ENCODE assay signal across 8 cellular contexts in the genomic region with DNA sequence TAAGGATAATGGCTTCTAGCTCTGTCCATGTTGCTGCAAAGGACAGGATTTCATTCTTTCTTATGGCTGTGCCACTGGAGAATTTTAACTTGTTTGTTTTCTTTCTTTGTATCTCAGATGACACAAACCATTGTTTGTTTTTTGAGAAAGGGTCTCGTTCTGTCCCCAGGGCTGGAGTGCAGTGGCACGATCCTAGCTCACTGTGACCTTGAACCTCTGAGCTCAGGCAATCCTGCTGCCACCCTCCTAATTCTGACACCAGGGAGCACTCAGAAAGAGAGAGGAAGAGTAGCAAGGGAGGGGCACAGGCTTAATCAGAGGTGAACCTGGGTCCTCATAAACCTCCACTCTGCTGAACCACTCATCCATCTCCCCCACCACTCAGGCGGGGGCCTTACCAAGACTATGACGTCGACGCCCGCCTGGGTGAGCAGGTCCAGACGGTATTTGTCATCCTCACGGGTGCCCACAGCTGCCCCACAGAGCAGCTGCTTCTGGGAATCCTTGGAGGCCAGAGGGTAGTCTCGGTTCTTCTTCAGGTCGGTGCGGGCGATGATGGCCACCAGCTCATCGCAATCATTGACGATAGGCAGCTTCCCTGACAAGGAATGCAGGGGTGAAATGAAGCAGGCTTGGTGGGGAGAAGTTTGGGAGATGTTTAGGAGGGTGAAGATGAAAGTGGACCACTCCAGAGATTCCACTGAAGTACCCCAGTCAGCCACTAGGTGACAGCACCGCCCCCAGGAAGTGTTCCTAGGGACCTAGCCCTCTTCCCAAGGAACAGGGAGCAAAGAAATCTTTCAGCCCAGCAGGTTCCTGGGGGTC. TPM values are rescaled to one million over a fixed set of nuclear protein-coding genes. Genes with fewer than 3 reads are reported as not detected.
DNase-seq lines count a peak whose midpoint lies in the region; ATAC-seq and TF ChIP-seq lines count a peak whose summit lies in the region.
"Had no signal": no experiment of that assay in that cellular context is flagged by ENCODE, and none has a peak within 500 bp of the region (broad histone marks: within the 10 kb centered on the region; RNA-seq: fewer than 3 reads in every experiment).

No MANE protein-coding gene starts in this region.

- H3K36me3 ChIP-seq in mesendoderm (ENCODE audit: control insufficient read depth, insufficient read depth, low read length) (peaks cover 2% of the 10 kb centered on the region), upper lobe of right lung (peaks cover 76% of the 10 kb centered on the region)

- H3K4me1 ChIP-seq in mesendoderm (ENCODE audit: control insufficient read depth, low read depth, low read length) (no peaks in the 10 kb centered on the region), upper lobe of right lung (no peaks in the 10 kb centered on the region)

- H3K9me3 Mint-ChIP-seq in effector memory CD8-positive, alpha-beta T cell, result no peaks in the 10 kb centered on the region

- no peak overlapping the region for H2BK15ac ChIP-seq in mesendoderm (replicated peaks; ENCODE audit: low read depth)

- no peak overlapping the region for H3K4me3 Mint-ChIP-seq in T-helper 17 cell
- H3K4me3 Mint-ChIP-seq in effector memory CD8-positive, alpha-beta T cell, result no peak overlapping the region

- H3K23ac ChIP-seq in mesendoderm (ENCODE audit: low read length), result no peak overlapping the region

- no peak overlapping the region for H3K27ac ChIP-seq in HL-60 (replicated peaks)
- H3K27ac ChIP-seq in mesendoderm (ENCODE audit: low read depth, low read length), result no peak overlapping the region
- H3K27ac ChIP-seq in upper lobe of right lung, result no peak overlapping the region
- H3K27ac ChIP-seq: skin epidermis had no signal

- no peaks in the 10 kb centered on the region for H3K27me3 Mint-ChIP-seq in T-helper 17 cell
- H3K27me3 Mint-ChIP-seq in effector memory CD8-positive, alpha-beta T cell, result no peaks in the 10 kb centered on the region

- no peak overlapping the region for H3K56ac ChIP-seq in mesendoderm (ENCODE audit: low read length)

- intact Hi-C loops in upper lobe of right lung (cut with DNase I), result no loop called here

- no peak overlapping the region for H3K4ac ChIP-seq in mesendoderm (ENCODE audit: low read depth, low read length)

- H3K9me3 ChIP-seq in T-helper 17 cell (ENCODE audit: control insufficient read depth, low read length, poor library complexity, severe bottlenecking) (no peaks in the 10 kb centered on the region), upper lobe of right lung (no peaks in the 10 kb centered on the region)

- H3K27me3 ChIP-seq in HL-60 (ENCODE audit: insufficient read depth, poor library complexity, severe bottlenecking) (no peaks in the 10 kb centered on the region), mesendoderm (ENCODE audit: insufficient read depth, low read length, poor library complexity) (no peaks in the 10 kb centered on the region), upper lobe of right lung (no peaks in the 10 kb centered on the region)

- no peak overlapping the region for H2AK5ac ChIP-seq in mesendoderm (ENCODE audit: low read length)

- no CpG with 5 or more reads among the region's 16 CpGs for WGBS in mesendoderm (ENCODE audit: extremely low coverage, insufficient coverage, low lambda C conversion rate)

- H3K18ac ChIP-seq in mesendoderm (ENCODE audit: low read length), result no peak overlapping the region

- no peak overlapping the region for H3K9ac ChIP-seq in mesendoderm (ENCODE audit: low read length)

- H4K8ac ChIP-seq in mesendoderm (ENCODE audit: low read depth, low read length), result no peak overlapping the region

- no peak overlapping the region for H3K4me2 ChIP-seq in mesendoderm (ENCODE audit: low read length)

- H2BK5ac ChIP-seq in mesendoderm (ENCODE audit: low read length), result no peak overlapping the region

- H4K5ac ChIP-seq in mesendoderm (ENCODE audit: low read length), result no peak overlapping the region

- peak; percentile 65 for DNase-seq in ELR (ENCODE audit: low read depth)
- peak in 1 of 2 experiments; percentile 39 for DNase-seq in HL-60 (ENCODE audit: low read depth in 1 of 2, low spot score in 1 of 2)
- peak in 2 of 3 donors; percentile 28 to 32 for DNase-seq in T-helper 17 cell
- peak in 1 of 3 experiments; percentile 43 for DNase-seq in effector memory CD8-positive, alpha-beta T cell
- DNase-seq in mesendoderm, result peak; percentile 63
- DNase-seq in upper lobe of right lung, result no peak

- no peak overlapping the region for H3K27ac Mint-ChIP-seq in T-helper 17 cell
- peak overlapping the region in 1 of 2 donors; percentile 62 for H3K27ac Mint-ChIP-seq in effector memory CD8-positive, alpha-beta T cell

- H3K79me2 ChIP-seq in mesendoderm (ENCODE audit: control insufficient read depth, insufficient read depth, low read length), result no peaks in the 10 kb centered on the region

- ATAC-seq in T-helper 17 cell, result peak; percentile 54
- ATAC-seq in effector memory CD8-positive, alpha-beta T cell (replicated peaks), result peak; percentile 58
- peak; percentile 85 for ATAC-seq in upper lobe of right lung
- no peak for ATAC-seq in GM21737 (IDR thresholded peaks at IDR 0.05; ENCODE audit: unreplicated experiment)

- H3K4me3 ChIP-seq in HL-60 (replicated peaks; ENCODE audit: insufficient read depth, low read length) (no peak overlapping the region), mesendoderm (ENCODE audit: low read length) (no peak overlapping the region), upper lobe of right lung (no peak overlapping the region)
- H3K4me3 ChIP-seq: skin epidermis had no signal

- peaks cover 3% of the 10 kb centered on the region for H3K36me3 Mint-ChIP-seq in T-helper 17 cell (ENCODE audit: low read depth)
- peaks cover 56% of the 10 kb centered on the region for H3K36me3 Mint-ChIP-seq in effector memory CD8-positive, alpha-beta T cell (ENCODE audit: insufficient read depth)

- H3K79me1 ChIP-seq in mesendoderm (ENCODE audit: low read length), result no peaks in the 10 kb centered on the region

- peaks cover 6% of the 10 kb centered on the region for H3K4me1 Mint-ChIP-seq in T-helper 17 cell
- no peaks in the 10 kb centered on the region for H3K4me1 Mint-ChIP-seq in effector memory CD8-positive, alpha-beta T cell (ENCODE audit: low read depth in 2 of 2)

- TF ChIP-seq CTCF in HL-60 (IDR thresholded peaks at IDR 0.05; ENCODE audit: insufficient read depth, low read length) (peak; percentile 97), upper lobe of right lung (IDR thresholded peaks at IDR 0.05) (peak; percentile 92)

- no peak overlapping the region for H2BK120ac ChIP-seq in mesendoderm (ENCODE audit: low read depth, low read length)

RNA-seq across cellular contexts. Expression of a gene that starts 11.6 kb away (rescaled TPM):
- total RNA-seq in T-helper 17 cell, result 10 to 100 TPM; 52.5 to 55.9 TPM
- polyA plus RNA-seq in mesendoderm (2013, experiment 1 of 2), result 20.1 TPM
- 19.7 TPM for polyA plus RNA-seq in mesendoderm (2013, experiment 2 of 2)
- total RNA-seq in upper lobe of right lung, result 59.8 TPM

RNA-seq across cellular contexts. Expression of a gene that starts 36.7 kb away (rescaled TPM):
- under 1 TPM in 1 of 2 donors, not detected in 1; 0.65 TPM for total RNA-seq in T-helper 17 cell
- polyA plus RNA-seq in mesendoderm (2013, experiment 1 of 2), result 0.22 TPM
- 0.22 TPM for polyA plus RNA-seq in mesendoderm (2013, experiment 2 of 2)
- 0.26 TPM for total RNA-seq in upper lobe of right lung

RNA-seq across cellular contexts. Expression of a gene that starts 54.5 kb away (rescaled TPM):
- 10 to 100 TPM; 24.1 to 24.9 TPM for total RNA-seq in T-helper 17 cell
- polyA plus RNA-seq in mesendoderm (2013, experiment 1 of 2), result 49.4 TPM
- polyA plus RNA-seq in mesendoderm (2013, experiment 2 of 2), result 48.4 TPM
- 28.3 TPM for total RNA-seq in upper lobe of right lung

RNA-seq across cellular contexts. Expression of a gene that starts 57.5 kb away (rescaled TPM):
- 1 to 10 TPM in 1 of 2 donors, under 1 TPM in 1; 0.96 to 1.1 TPM for total RNA-seq in T-helper 17 cell
- 27.9 TPM for polyA plus RNA-seq in mesendoderm (2013, experiment 1 of 2)
- 28.8 TPM for polyA plus RNA-seq in mesendoderm (2013, experiment 2 of 2)
- 8.9 TPM for total RNA-seq in upper lobe of right lung
